In genomic region chr5:155451106-155451505, GRCh38 we compare ENCODE assay signal across 35 cellular contexts.
"Had no signal": no experiment of that assay in that cellular context is flagged by ENCODE, and none has a peak within 500 bp of the region (broad histone marks: within the 10 kb centered on the region; RNA-seq: fewer than 3 reads in every experiment).

No MANE protein-coding gene starts in this region.

- H3K4me1 ChIP-seq: adrenal gland, body of pancreas, breast epithelium had no signal

- H3K27ac ChIP-seq: adrenal gland, body of pancreas, brain microvascular endothelial cell, breast epithelium, VCaP had no signal

- H3K4me1 Mint-ChIP-seq: activated B cell treated with CpG ODN at 0.5 μM for 24 hours; activated CD4-positive, alpha-beta T cell treated with anti-CD3 and anti-CD28 coated beads, Interleukin-2, amount 10 ng/mL, durations not matched to agents 24 days and 14 days; activated naive CD8-positive, alpha-beta T cell treated with anti-CD3 and anti-CD28 coated beads for 36 hours; activated T-helper 17 cell treated with anti-CD3 and anti-CD28 coated beads, Interleukin-2, amount 50 U/mL, for 72 hours; central memory CD8-positive, alpha-beta T cell had no signal

- DNase-seq: activated B cell treated with CpG ODN at 0.5 μM for 24 hours; activated CD4-positive, alpha-beta memory T cell treated with anti-CD3 and anti-CD28 coated beads for 36 hours; activated CD4-positive, alpha-beta T cell treated with anti-CD3 and anti-CD28 coated beads for 4 hours; activated CD4-positive, alpha-beta T cell treated with anti-CD3 and anti-CD28 coated beads, Interleukin-2, amount 10 ng/mL, durations not matched to agents 24 days and 14 days; activated CD4-positive, alpha-beta T cell treated with anti-CD3 and anti-CD28 coated beads, Interleukin-2, amount 50 U/mL, for 1 hour; activated CD4-positive, alpha-beta T cell treated with anti-CD3 and anti-CD28 coated beads, Interleukin-2, amount 50 U/mL, for 4 hours; activated CD4-positive, CD25-positive, alpha-beta regulatory T cell treated with anti-CD3 and anti-CD28 coated beads, Interleukin-2, amount 50 U/mL, for 72 hours; activated CD8-positive, alpha-beta memory T cell treated with anti-CD3 and anti-CD28 coated beads, Interleukin-2, amount 50 U/mL, for 4 hours; activated CD8-positive, alpha-beta T cell treated with anti-CD3 and anti-CD28 coated beads for 36 hours; activated effector memory CD4-positive, alpha-beta T cell treated with anti-CD3 and anti-CD28 coated beads, Interleukin-2, amount 50 U/mL, for 16 hours; activated gamma-delta T cell treated with Interleukin-2 at 50 U/mL for 16 hours; activated naive CD4-positive, alpha-beta T cell; activated naive CD4-positive, alpha-beta T cell treated with anti-CD3 and anti-CD28 coated beads for 36 hours; activated naive CD4-positive, alpha-beta T cell treated with anti-CD3 and anti-CD28 coated beads, Interleukin-2, amount 50 U/mL, for 16 hours; activated naive CD8-positive, alpha-beta T cell treated with anti-CD3 and anti-CD28 coated beads for 36 hours; activated T-cell treated with anti-CD3 and anti-CD28 coated beads for 4 hours; activated T-cell treated with anti-CD3 and anti-CD28 coated beads, Interleukin-2, amount 50 U/mL, for 1 hour; activated T-cell treated with anti-CD3 and anti-CD28 coated beads, Interleukin-2, amount 50 U/mL, for 4 hours; activated T-cell treated with anti-CD3 and anti-CD28 coated beads, Interleukin-2, amount 50 U/mL, for 72 hours; adrenal gland; amniotic stem cell; aorta; body of pancreas; brain microvascular endothelial cell; T-helper 1 cell; T-helper 2 cell; T-helper 9 cell had no signal

- H3K36me3 ChIP-seq: adrenal gland, brain microvascular endothelial cell, breast epithelium had no signal

- H3K27me3 ChIP-seq: adrenal gland, body of pancreas, brain microvascular endothelial cell, breast epithelium had no signal

- H3K9me3 ChIP-seq: adrenal gland, body of pancreas, breast epithelium had no signal

- ATAC-seq: activated CD8-positive, alpha-beta T cell treated with anti-CD3 and anti-CD28 coated beads for 36 hours; activated naive CD4-positive, alpha-beta T cell treated with anti-CD3 and anti-CD28 coated beads, Interleukin-2, amount 50 U/mL, for 72 hours; activated T-cell treated with anti-CD3 and anti-CD28 coated beads, Interleukin-2, amount 50 U/mL, for 4 hours; activated T-cell treated with anti-CD3 and anti-CD28 coated beads, Interleukin-2, amount 50 U/mL, for 72 hours; activated T-helper 17 cell treated with anti-CD3 and anti-CD28 coated beads, Interleukin-2, amount 50 U/mL, for 72 hours; body of pancreas had no signal

- H3K9me3 Mint-ChIP-seq: activated B cell treated with CpG ODN at 0.5 μM for 24 hours; activated naive CD4-positive, alpha-beta T cell treated with anti-CD3 and anti-CD28 coated beads for 36 hours; activated naive CD8-positive, alpha-beta T cell treated with anti-CD3 and anti-CD28 coated beads for 36 hours; T-helper 2 cell treated with Interferon-gamma antibody and Interleukin-4, amounts not matched to agents 5 μg/mL and 100 μg/mL, for 36 hours had no signal

- H3K36me3 Mint-ChIP-seq: activated CD4-positive, alpha-beta memory T cell treated with anti-CD3 and anti-CD28 coated beads for 36 hours; activated naive CD4-positive, alpha-beta T cell treated with anti-CD3 and anti-CD28 coated beads, Interleukin-2, amount 50 U/mL, for 72 hours; activated naive CD8-positive, alpha-beta T cell treated with anti-CD3 and anti-CD28 coated beads for 36 hours had no signal

- H3K27ac Mint-ChIP-seq: activated B cell treated with CpG ODN at 0.5 μM for 24 hours; activated CD4-positive, alpha-beta memory T cell treated with anti-CD3 and anti-CD28 coated beads for 36 hours; activated CD4-positive, alpha-beta T cell treated with anti-CD3 and anti-CD28 coated beads, Interleukin-2, amount 10 ng/mL, durations not matched to agents 24 days and 14 days; activated CD8-positive, alpha-beta T cell treated with anti-CD3 and anti-CD28 coated beads for 36 hours; activated naive CD4-positive, alpha-beta T cell treated with anti-CD3 and anti-CD28 coated beads for 36 hours; activated naive CD4-positive, alpha-beta T cell treated with anti-CD3 and anti-CD28 coated beads, Interleukin-2, amount 50 U/mL, for 72 hours; activated naive CD8-positive, alpha-beta T cell treated with anti-CD3 and anti-CD28 coated beads for 36 hours; activated T-cell treated with anti-CD3 and anti-CD28 coated beads, Interleukin-2, amount 50 U/mL, for 72 hours; activated T-helper 1 cell treated with anti-CD3 and anti-CD28 coated beads, Interleukin-12 subunit alpha, Interleukin-12 subunit beta, Interleukin-2, Interleukin-4 antibody, amounts not matched to agents 30 ng/mL and 10 ng/mL and 1 ng/mL, durations not matched to agents 14 hours and 24 hours and 36 hours; activated T-helper 17 cell treated with anti-CD3 and anti-CD28 coated beads, Interleukin-2, amount 50 U/mL, for 72 hours; T-helper 1 cell treated with Interleukin-12 subunit alpha and Interleukin-12 subunit beta and Interleukin-4 antibody, amounts not matched to agents 30 μg/mL and 1 μg/mL, for 36 hours; T-helper 2 cell treated with Interferon-gamma antibody and Interleukin-4, amounts not matched to agents 5 μg/mL and 100 μg/mL, for 36 hours had no signal

- H3K4me3 ChIP-seq: adrenal gland, body of pancreas, breast epithelium had no signal

- H3K27me3 Mint-ChIP-seq: activated B cell treated with CpG ODN at 0.5 μM for 24 hours; activated CD4-positive, alpha-beta memory T cell treated with anti-CD3 and anti-CD28 coated beads for 36 hours; activated CD4-positive, alpha-beta T cell treated with anti-CD3 and anti-CD28 coated beads, Interleukin-2, amount 10 ng/mL, durations not matched to agents 24 days and 14 days; activated CD8-positive, alpha-beta T cell treated with anti-CD3 and anti-CD28 coated beads for 36 hours; activated naive CD8-positive, alpha-beta T cell treated with anti-CD3 and anti-CD28 coated beads for 36 hours; activated T-helper 17 cell treated with anti-CD3 and anti-CD28 coated beads, Interleukin-2, amount 50 U/mL, for 72 hours had no signal

- H3K4me3 Mint-ChIP-seq: activated B cell treated with CpG ODN at 0.5 μM for 24 hours; activated CD4-positive, alpha-beta memory T cell treated with anti-CD3 and anti-CD28 coated beads for 36 hours; activated CD4-positive, alpha-beta T cell treated with anti-CD3 and anti-CD28 coated beads, Interleukin-2, amount 10 ng/mL, durations not matched to agents 24 days and 14 days; activated CD8-positive, alpha-beta T cell treated with anti-CD3 and anti-CD28 coated beads for 36 hours; activated naive CD4-positive, alpha-beta T cell treated with anti-CD3 and anti-CD28 coated beads for 36 hours; activated naive CD8-positive, alpha-beta T cell treated with anti-CD3 and anti-CD28 coated beads for 36 hours; activated T-cell treated with anti-CD3 and anti-CD28 coated beads, Interleukin-2, amount 50 U/mL, for 4 hours; activated T-cell treated with anti-CD3 and anti-CD28 coated beads, Interleukin-2, amount 50 U/mL, for 72 hours; activated T-helper 1 cell treated with anti-CD3 and anti-CD28 coated beads, Interleukin-12 subunit alpha, Interleukin-12 subunit beta, Interleukin-2, Interleukin-4 antibody, amounts not matched to agents 30 ng/mL and 10 ng/mL and 1 ng/mL, durations not matched to agents 14 hours and 24 hours and 36 hours; activated T-helper 17 cell treated with anti-CD3 and anti-CD28 coated beads, Interleukin-2, amount 50 U/mL, for 72 hours; central memory CD8-positive, alpha-beta T cell; T-helper 1 cell treated with Interleukin-12 subunit alpha and Interleukin-12 subunit beta and Interleukin-4 antibody, amounts not matched to agents 30 μg/mL and 1 μg/mL, for 36 hours; T-helper 2 cell treated with Interferon-gamma antibody and Interleukin-4, amounts not matched to agents 5 μg/mL and 100 μg/mL, for 36 hours had no signal
